Comparison of ENCODE assay signal across 7 cellular contexts in the genomic region with DNA sequence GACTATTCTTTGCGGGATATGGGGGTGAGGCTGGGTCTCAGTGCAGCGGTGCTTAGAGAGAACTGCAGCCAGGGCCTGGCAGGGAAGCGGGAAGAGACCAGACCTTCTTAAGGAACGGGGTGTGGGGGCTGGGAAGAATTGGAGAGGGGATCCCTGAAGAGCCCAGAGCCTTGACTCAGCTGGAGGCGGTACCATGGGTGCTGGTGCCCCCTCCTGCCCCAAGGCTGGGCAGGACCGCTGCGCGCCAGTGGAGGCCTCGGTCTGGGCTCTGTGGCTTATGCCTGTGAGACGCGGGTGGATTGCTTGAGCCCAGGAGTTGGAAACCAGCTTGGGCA. TPM values are rescaled to one million over a fixed set of nuclear protein-coding genes. Genes with fewer than 3 reads are reported as not detected.
DNase-seq lines count a peak whose midpoint lies in the region; ATAC-seq lines count a peak whose summit lies in the region.
"Had no signal": no experiment of that assay in that cellular context is flagged by ENCODE, and none has a peak within 500 bp of the region (broad histone marks: within the 10 kb centered on the region; RNA-seq: fewer than 3 reads in every experiment).

No MANE protein-coding gene starts in this region.

- H3K9ac ChIP-seq in NT2/D1 (ENCODE audit: insufficient read length, low read depth) (peak overlapping the region; percentile 27), skeletal muscle tissue (ENCODE audit: low read depth in 1 of 3, low read length in 3 of 3) (peak overlapping the region in 1 of 3 donors; percentile 30)

- DNase-seq in NT2/D1 (ENCODE audit: low read depth, low spot score) (no peak), D341Med (ENCODE audit: low spot score) (no peak)
- DNase-seq: stimulated activated naive CD4-positive, alpha-beta T cell treated with Interleukin-2 at 50 U/mL for 16 hours had no signal

- H3K9me3 ChIP-seq in NT2/D1 (ENCODE audit: insufficient read depth, low read length) (no peaks in the 10 kb centered on the region), skeletal muscle tissue (ENCODE audit: control insufficient read depth in 3 of 3, low read length in 3 of 3) (no peaks in the 10 kb centered on the region)

- H3K27ac ChIP-seq in cingulate gyrus (ENCODE audit: low read depth, low read length) = peak overlapping the region; percentile 95
- H3K27ac ChIP-seq in skeletal muscle tissue (ENCODE audit: low read depth, low read length) = peak overlapping the region; percentile 98

- H3K4me1 ChIP-seq in NT2/D1 (ENCODE audit: insufficient read depth, insufficient read length) (peaks cover 33% of the 10 kb centered on the region), skeletal muscle tissue (ENCODE audit: control insufficient read depth in 3 of 3, insufficient read depth in 3 of 3, low read length in 3 of 3) (peaks cover 38 to 66% (median 42%) of the 10 kb centered on the region in 3 donors)

- ATAC-seq in GM19463 (IDR thresholded peaks at IDR 0.05; ENCODE audit: unreplicated experiment) (no peak), HG02938 (IDR thresholded peaks at IDR 0.05; ENCODE audit: unreplicated experiment) (no peak)

- H3K4me3 ChIP-seq in NT2/D1 (ENCODE audit: insufficient read length, low read depth) = no peak overlapping the region
- H3K4me3 ChIP-seq in skeletal muscle tissue (ENCODE audit: low read length in 3 of 3) = no peak overlapping the region

- peaks cover 60% of the 10 kb centered on the region for H3K36me3 ChIP-seq in NT2/D1 (ENCODE audit: insufficient read depth, insufficient read length, low read length)
- H3K36me3 ChIP-seq in skeletal muscle tissue (ENCODE audit: control insufficient read depth in 3 of 3, insufficient read depth in 3 of 3, low read length in 3 of 3) = peaks cover 14 to 31% (median 24%) of the 10 kb centered on the region in 3 donors

- no peaks in the 10 kb centered on the region for H3K27me3 ChIP-seq in NT2/D1 (ENCODE audit: insufficient read depth, insufficient read length)
- no peaks in the 10 kb centered on the region for H3K27me3 ChIP-seq in skeletal muscle tissue (ENCODE audit: control insufficient read depth in 3 of 3, insufficient read depth in 3 of 3, low read length in 3 of 3)

RNA-seq across cellular contexts. Expression of a gene that starts 1.3 kb away (rescaled TPM):
- total RNA-seq in skeletal muscle tissue = not detected

RNA-seq across cellular contexts. Expression of a gene that starts 1.5 kb away (rescaled TPM):
- total RNA-seq in skeletal muscle tissue = 205 TPM

RNA-seq across cellular contexts. Expression of a gene that starts 8.9 kb away (rescaled TPM):
- total RNA-seq in skeletal muscle tissue = 7.8 TPM

RNA-seq across cellular contexts. Expression of a gene that starts 14.5 kb away (rescaled TPM):
- 7.3 TPM for total RNA-seq in skeletal muscle tissue

RNA-seq across cellular contexts. Expression of a gene that starts 27.9 kb away (rescaled TPM):
- 2.6 TPM for total RNA-seq in skeletal muscle tissue
